Comparison of ENCODE assay signal across 15 cellular contexts in genomic region chr1:7387053-7387861, GRCh38.
DNase-seq lines count a peak whose midpoint lies in the region; ATAC-seq, FAIRE-seq and TF ChIP-seq lines count a peak whose summit lies in the region.
"Had no signal": no experiment of that assay in that cellular context is flagged by ENCODE, and none has a peak within 500 bp of the region (broad histone marks: within the 10 kb centered on the region; RNA-seq: fewer than 3 reads in every experiment).

No MANE protein-coding gene starts in this region.

- peaks cover 14% of the 10 kb centered on the region for H3K36me3 Mint-ChIP-seq in endothelial cell (ENCODE audit: low read depth, unreplicated experiment)

- H3K4me3 Mint-ChIP-seq in endothelial cell (ENCODE audit: unreplicated experiment) = peak overlapping the region; percentile 27
- H3K4me3 Mint-ChIP-seq: activated T-helper 17 cell treated with anti-CD3 and anti-CD28 coated beads, Interleukin-2, amount 50 U/mL, for 72 hours; stimulated activated naive CD8-positive, alpha-beta T cell treated with anti-CD3 and anti-CD28 coated beads, Interleukin-15, Interleukin-2, amounts not matched to agents 100 ng/mL and 50 ng/mL, for 24 hours had no signal

- no peaks in the 10 kb centered on the region for H3K79me2 ChIP-seq in parathyroid adenoma

- H2AFZ ChIP-seq in parathyroid adenoma = peak overlapping the region; percentile 11

- FAIRE-seq in small intestine (lab: Jason Lieb, UNC) = no peak

- H3K27ac ChIP-seq in parathyroid adenoma (peak overlapping the region; percentile 36), small intestine (ENCODE audit: low read depth in 1 of 2, low read length in 1 of 2) (no peak overlapping the region)
- H3K27ac ChIP-seq: epithelial cell of prostate had no signal

- 46 to 68% (median 56%) methylated on average over 8 of the region's 8 CpGs for WGBS in small intestine, 3 donors

- H3K27me3 ChIP-seq in parathyroid adenoma (ENCODE audit: control insufficient read depth, insufficient read depth, low read length) (no peaks in the 10 kb centered on the region), small intestine (ENCODE audit: control insufficient read depth in 2 of 2, insufficient read depth in 2 of 2, low read length in 2 of 2) (no peaks in the 10 kb centered on the region)

- H3K4me3 ChIP-seq in parathyroid adenoma (ENCODE audit: low read depth, low read length) (no peak overlapping the region), small intestine (ENCODE audit: low read depth in 1 of 2, low read length in 2 of 2) (no peak overlapping the region)

- H3K27me3 Mint-ChIP-seq in endothelial cell (ENCODE audit: unreplicated experiment) = peaks cover 12% of the 10 kb centered on the region

- H3K9ac ChIP-seq in parathyroid adenoma = no peak overlapping the region

- no peaks in the 10 kb centered on the region for H3K9me3 ChIP-seq in parathyroid adenoma (ENCODE audit: control insufficient read depth, low read length)
- H3K9me3 ChIP-seq in small intestine (ENCODE audit: control insufficient read depth, low read depth) = no peaks in the 10 kb centered on the region

- peaks cover 20% of the 10 kb centered on the region for H3K4me1 Mint-ChIP-seq in endothelial cell (ENCODE audit: unreplicated experiment)
- H3K4me1 Mint-ChIP-seq: activated T-helper 17 cell treated with anti-CD3 and anti-CD28 coated beads, Interleukin-2, amount 50 U/mL, for 72 hours had no signal

- peak overlapping the region; percentile 65 for H3K4me2 ChIP-seq in parathyroid adenoma (ENCODE audit: low read length)

- TF ChIP-seq CTCF in endothelial cell (IDR thresholded peaks at IDR 0.05; ENCODE audit: unreplicated experiment) (no peak), parathyroid adenoma (IDR thresholded peaks at IDR 0.05) (no peak)

- H3K36me3 ChIP-seq in parathyroid adenoma (ENCODE audit: control insufficient read depth, insufficient read depth, low read length) (no peaks in the 10 kb centered on the region), small intestine (ENCODE audit: control insufficient read depth in 2 of 2, insufficient read depth in 2 of 2, low read length in 2 of 2) (no peaks in the 10 kb centered on the region)

- ATAC-seq in GM21367 (IDR thresholded peaks at IDR 0.05; ENCODE audit: unreplicated experiment) = no peak
- ATAC-seq: activated T-helper 17 cell treated with anti-CD3 and anti-CD28 coated beads, Interleukin-2, amount 50 U/mL, for 72 hours had no signal

- DNase-seq in DMS79 (lab: John Stamatoyannopoulos, UW) (peak; percentile 32), NCI-H526 (lab: John Stamatoyannopoulos, UW) (peak; percentile 46 to 81), endothelial cell (ENCODE audit: low spot score) (no peak), hepatic stellate cell (ENCODE audit: low spot score) (no peak), small intestine (no peak), NCI-H1105 (lab: John Stamatoyannopoulos, UW) (no peak)
- DNase-seq: activated CD4-positive, alpha-beta T cell treated with anti-CD3 and anti-CD28 coated beads for 1 hour; GDM1; mesendoderm; NCI-H187 had no signal

- H3K4me1 ChIP-seq in parathyroid adenoma (peaks cover 10% of the 10 kb centered on the region), small intestine (ENCODE audit: control insufficient read depth in 2 of 2, insufficient read depth in 1 of 2, low read depth in 1 of 2, low read length in 1 of 2) (no peaks in the 10 kb centered on the region)

- peak overlapping the region; percentile 27 for H3K27ac Mint-ChIP-seq in endothelial cell (ENCODE audit: unreplicated experiment)
- H3K27ac Mint-ChIP-seq: activated T-helper 17 cell treated with anti-CD3 and anti-CD28 coated beads, Interleukin-2, amount 50 U/mL, for 72 hours; stimulated activated naive CD8-positive, alpha-beta T cell treated with anti-CD3 and anti-CD28 coated beads, Interleukin-15, Interleukin-2, amounts not matched to agents 100 ng/mL and 50 ng/mL, for 24 hours had no signal

- no peaks in the 10 kb centered on the region for H3K9me3 Mint-ChIP-seq in endothelial cell (ENCODE audit: unreplicated experiment)

Comparison
In these comparisons a context has a peak if more than half of its experiments do, and no peak if none do; other contexts are left out.
1. DNase-seq: peak in DMS79 (single experiment) and NCI-H526 (2 of 2); none in endothelial cell (single experiment), hepatic stellate cell (single experiment), small intestine (single experiment) and NCI-H1105 (single experiment).